ENCODE assay signal across 1 cellular context in the genomic region with DNA sequence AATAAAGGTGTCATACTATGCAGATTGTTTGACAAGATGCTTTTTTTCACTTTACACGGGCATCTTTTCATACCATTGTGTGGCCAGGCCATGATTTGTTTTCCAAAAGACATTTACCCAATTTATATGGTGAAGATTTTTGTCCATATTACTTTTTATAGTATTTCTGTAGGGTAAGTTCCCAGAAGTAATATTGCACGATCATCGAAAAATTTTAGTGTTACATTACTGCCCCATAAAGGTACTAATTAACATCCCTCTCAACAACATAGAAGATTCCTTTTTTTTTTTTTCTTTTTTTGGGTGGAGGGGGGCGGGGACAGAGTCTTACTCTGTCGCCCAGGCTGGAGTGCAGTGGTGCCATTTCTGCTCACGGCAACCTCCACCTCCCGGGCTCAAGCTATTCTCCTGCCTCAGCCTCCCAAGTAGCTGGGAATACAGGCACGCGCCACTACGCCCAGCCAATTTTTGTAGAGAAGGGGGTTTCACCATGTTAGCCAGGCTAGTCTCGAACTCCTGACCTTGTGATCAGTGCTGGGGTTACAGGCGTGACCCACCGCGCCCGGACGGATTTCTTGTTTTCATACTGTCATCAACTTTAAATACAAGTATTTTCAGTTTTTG.
TF ChIP-seq lines count a peak whose summit lies in the region.

No MANE protein-coding gene starts in this region.

TF ChIP-seq in GM12878, 131 proteins besides CTCF, POLR2A, EP300 and RAD21 (continued from another document):
- TF ChIP-seq, protein P1, sequence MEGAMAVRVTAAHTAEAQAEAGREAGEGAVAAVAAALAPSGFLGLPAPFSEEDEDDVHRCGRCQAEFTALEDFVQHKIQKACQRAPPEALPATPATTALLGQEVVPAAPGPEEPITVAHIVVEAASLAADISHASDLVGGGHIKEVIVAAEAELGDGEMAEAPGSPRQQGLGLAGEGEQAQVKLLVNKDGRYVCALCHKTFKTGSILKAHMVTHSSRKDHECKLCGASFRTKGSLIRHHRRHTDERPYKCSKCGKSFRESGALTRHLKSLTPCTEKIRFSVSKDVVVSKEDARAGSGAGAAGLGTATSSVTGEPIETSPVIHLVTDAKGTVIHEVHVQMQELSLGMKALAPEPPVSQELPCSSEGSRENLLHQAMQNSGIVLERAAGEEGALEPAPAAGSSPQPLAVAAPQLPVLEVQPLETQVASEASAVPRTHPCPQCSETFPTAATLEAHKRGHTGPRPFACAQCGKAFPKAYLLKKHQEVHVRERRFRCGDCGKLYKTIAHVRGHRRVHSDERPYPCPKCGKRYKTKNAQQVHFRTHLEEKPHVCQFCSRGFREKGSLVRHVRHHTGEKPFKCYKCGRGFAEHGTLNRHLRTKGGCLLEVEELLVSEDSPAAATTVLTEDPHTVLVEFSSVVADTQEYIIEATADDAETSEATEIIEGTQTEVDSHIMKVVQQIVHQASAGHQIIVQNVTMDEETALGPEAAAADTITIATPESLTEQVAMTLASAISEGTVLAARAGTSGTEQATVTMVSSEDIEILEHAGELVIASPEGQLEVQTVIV (IDR thresholded peaks at IDR 0.05; ENCODE audit: borderline replicate concordance, partially characterized antibody), result no peak
- no peak for TF ChIP-seq BCLAF1 (IDR thresholded peaks at IDR 0.05)
- TF ChIP-seq NFIC (IDR thresholded peaks at IDR 0.05; ENCODE audit: low read depth, low read length), result no peak
- TF ChIP-seq IKZF1 (conservative IDR thresholded peaks at IDR 0.05), result no peak
- TF ChIP-seq NRF1 (conservative IDR thresholded peaks at IDR 0.05; ENCODE audit: low read depth, low read length), result no peak
- TF ChIP-seq CREM (IDR thresholded peaks at IDR 0.05; ENCODE audit: low read depth), result no peak
- no peak for TF ChIP-seq ZNF24 (IDR thresholded peaks at IDR 0.05)
- TF ChIP-seq ETV6 (conservative IDR thresholded peaks at IDR 0.05 in 1 of 2, IDR thresholded peaks at IDR 0.05 in 1 of 2; ENCODE audit: borderline replicate concordance in 1 of 2, low read depth in 1 of 2), result no peak
